15 cellular contexts compared by ENCODE assay signal in genomic region chr22:24177456-24177855, GRCh38.
"Had no signal": no experiment of that assay in that cellular context is flagged by ENCODE, and none has a peak within 500 bp of the region (broad histone marks: within the 10 kb centered on the region; RNA-seq: fewer than 3 reads in every experiment).

No MANE protein-coding gene starts in this region.

- DNase-seq: activated CD4-positive, alpha-beta T cell treated with anti-CD3 and anti-CD28 coated beads for 1 hour; activated CD4-positive, alpha-beta T cell treated with anti-CD3 and anti-CD28 coated beads, Interleukin-2, amount 50 U/mL, for 4 hours; activated naive CD4-positive, alpha-beta T cell treated with anti-CD3 and anti-CD28 coated beads, Interleukin-2, amount 10 ng/mL, durations not matched to agents 7 days and 5 days; effector memory CD8-positive, alpha-beta T cell; mucosa of descending colon; natural killer cell; stimulated activated CD4-positive, alpha-beta T cell treated with anti-CD3 and anti-CD28 coated beads, Interleukin-2, amount 100 ng/mL, for 48 hours; stimulated activated naive CD4-positive, alpha-beta T cell; T-helper 9 cell had no signal

- H3K9me3 ChIP-seq: mucosa of descending colon, neutrophil, suprapubic skin had no signal

- H3K27me3 Mint-ChIP-seq: activated naive CD4-positive, alpha-beta T cell treated with anti-CD3 and anti-CD28 coated beads, Interleukin-2, amount 10 ng/mL, durations not matched to agents 7 days and 5 days; effector memory CD8-positive, alpha-beta T cell; memory B cell had no signal

- H3K4me1 ChIP-seq: parathyroid adenoma had no signal

- H3K36me3 Mint-ChIP-seq: natural killer cell had no signal

- H3K9me3 Mint-ChIP-seq: activated naive CD4-positive, alpha-beta T cell treated with anti-CD3 and anti-CD28 coated beads, Interleukin-2, amount 10 ng/mL, durations not matched to agents 7 days and 5 days; effector memory CD8-positive, alpha-beta T cell; memory B cell; natural killer cell had no signal

- H3K4me3 Mint-ChIP-seq: activated naive CD4-positive, alpha-beta T cell treated with anti-CD3 and anti-CD28 coated beads, Interleukin-2, amount 10 ng/mL, durations not matched to agents 7 days and 5 days; effector memory CD8-positive, alpha-beta T cell; memory B cell; natural killer cell had no signal

- H3K27ac Mint-ChIP-seq: memory B cell, natural killer cell had no signal

- H3K4me1 Mint-ChIP-seq: activated naive CD4-positive, alpha-beta T cell treated with anti-CD3 and anti-CD28 coated beads, Interleukin-2, amount 10 ng/mL, durations not matched to agents 7 days and 5 days had no signal

- H3K27me3 ChIP-seq: cardiac muscle cell, neutrophil, suprapubic skin had no signal

- H3K27ac ChIP-seq: cardiac muscle cell, parathyroid adenoma, suprapubic skin had no signal

- ATAC-seq: effector memory CD8-positive, alpha-beta T cell; left lobe of liver; mucosa of descending colon; natural killer cell had no signal

- H3K4me3 ChIP-seq: cardiac muscle cell, mucosa of descending colon, suprapubic skin had no signal
